In the genomic region with DNA sequence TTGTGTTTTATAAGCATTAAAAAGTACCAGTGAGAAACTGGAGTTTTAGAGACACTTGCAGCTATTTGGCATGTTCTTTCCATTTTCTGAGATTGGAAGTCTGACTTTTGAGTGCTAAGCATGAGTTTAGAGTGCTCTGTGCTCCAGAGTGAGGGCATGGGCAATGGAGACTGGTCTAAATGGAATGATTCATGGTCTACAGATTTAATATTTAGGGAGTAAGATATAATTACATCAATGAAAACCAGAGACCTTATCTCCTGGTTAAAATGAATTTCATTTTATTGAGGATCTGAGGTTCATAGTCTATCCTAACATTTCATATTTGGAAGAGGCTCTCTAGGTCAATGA, we compare ENCODE assay signal across 33 cellular contexts.
A peak's percentile ranks its signal among the peaks of the same experiment; 100 is the strongest.
DNase-seq lines count a peak whose midpoint lies in the region; ATAC-seq and TF ChIP-seq lines count a peak whose summit lies in the region.
"Had no signal": no experiment of that assay in that cellular context is flagged by ENCODE, and none has a peak within 500 bp of the region (broad histone marks: within the 10 kb centered on the region; RNA-seq: fewer than 3 reads in every experiment).

No MANE protein-coding gene starts in this region.

- H4K20me1 ChIP-seq in GM23248 (ENCODE audit: insufficient read depth), result no peaks in the 10 kb centered on the region

- H3K9ac ChIP-seq in GM23248, result peak overlapping the region; percentile 30
- H3K9ac ChIP-seq: parathyroid adenoma had no signal

- no peak for TF ChIP-seq CTCF in foreskin keratinocyte (conservative IDR thresholded peaks at IDR 0.05)

- DNase-seq in GM23248 (no peak), foreskin keratinocyte (no peak), sciatic nerve (ENCODE audit: low spot score) (no peak), SHP77 treated with DMSO at 0.1 percent for 48 hours (lab: John Stamatoyannopoulos, UW) (no peak), NAMALWA (ENCODE audit: low spot score) (no peak)
- no peak for DNase-seq in effector memory CD4-positive, alpha-beta T cell
- DNase-seq: activated B cell treated with CpG ODN at 0.5 μM for 24 hours; activated CD4-positive, alpha-beta T cell treated with anti-CD3 and anti-CD28 coated beads, Interleukin-2, amount 10 ng/mL, durations not matched to agents 7 days and 5 days; activated gamma-delta T cell; activated naive CD8-positive, alpha-beta T cell treated with anti-CD3 and anti-CD28 coated beads for 36 hours; activated T-cell treated with anti-CD3 and anti-CD28 coated beads, Interleukin-2, amount 50 U/mL, for 1 hour; AML-193; CD4-positive, alpha-beta memory T cell; dermis blood vessel endothelial cell; H7; heart right ventricle; kidney; lower lobe of right lung; mucosa of descending colon; NCI-H1694; NCI-H446 treated with DMSO at 0.1 percent for 48 hours; NCI-H82; nephron progenitor cell; SJCRH30; spleen; stimulated activated CD4-positive, alpha-beta T cell treated with anti-CD3 and anti-CD28 coated beads, Interleukin-2, amount 100 ng/mL, for 24 hours; T-helper 1 cell had no signal

- no peaks in the 10 kb centered on the region for H3K79me2 ChIP-seq in GM23248 (ENCODE audit: insufficient read depth)
- H3K79me2 ChIP-seq: parathyroid adenoma had no signal

- H3K27ac ChIP-seq in GM23248, result peak overlapping the region; percentile 78
- peak overlapping the region; percentile 74 for H3K27ac ChIP-seq in foreskin keratinocyte
- no peak overlapping the region for H3K27ac ChIP-seq in effector memory CD4-positive, alpha-beta T cell (ENCODE audit: insufficient read depth, low read length, poor library complexity, severe bottlenecking)
- H3K27ac ChIP-seq: A549, esophagus muscularis mucosa, parathyroid adenoma, SJCRH30, vagina had no signal

- H3F3A ChIP-seq in GM23248 (ENCODE audit: insufficient read depth), result peaks cover 28% of the 10 kb centered on the region

- intact Hi-C loops in sciatic nerve (cut with DNase I), result no loop called here

- in situ Hi-C loops in GM23248 (cut with MboI), result no loop called here

- no peak overlapping the region for H3K4me3 ChIP-seq in GM23248
- H3K4me3 ChIP-seq in effector memory CD4-positive, alpha-beta T cell (ENCODE audit: insufficient read depth, low read depth, low read length, poor library complexity, severe bottlenecking), result no peak overlapping the region
- H3K4me3 ChIP-seq: A549, esophagus muscularis mucosa, heart right ventricle, lower lobe of right lung, mucosa of descending colon, SJCRH30, spleen, vagina had no signal

- H3K9me3 ChIP-seq in GM23248 (ENCODE audit: low read depth), result no peaks in the 10 kb centered on the region
- H3K9me3 ChIP-seq in effector memory CD4-positive, alpha-beta T cell (ENCODE audit: control insufficient read depth, low read length), result no peaks in the 10 kb centered on the region
- H3K9me3 ChIP-seq: A549, esophagus muscularis mucosa, heart right ventricle, lower lobe of right lung, mucosa of descending colon, SJCRH30, spleen, vagina had no signal

- H3K4me1 ChIP-seq in GM23248 (ENCODE audit: insufficient read depth), result peaks cover 34% of the 10 kb centered on the region
- H3K4me1 ChIP-seq in foreskin keratinocyte, result peaks cover 12% of the 10 kb centered on the region
- no peaks in the 10 kb centered on the region for H3K4me1 ChIP-seq in effector memory CD4-positive, alpha-beta T cell (ENCODE audit: control insufficient read depth, insufficient read depth, low read length, poor library complexity, severe bottlenecking)
- H3K4me1 ChIP-seq: parathyroid adenoma, SJCRH30 had no signal

- ATAC-seq in SK-N-SH treated with all-trans-retinoic acid at 6 μM for 48 hours (peak; percentile 52), foreskin keratinocyte (no peak), sciatic nerve (peak; percentile 27), HG02870 (IDR thresholded peaks at IDR 0.05; ENCODE audit: unreplicated experiment) (no peak)
- ATAC-seq: A549 had no signal

- H3K9me2 ChIP-seq in GM23248 (ENCODE audit: insufficient read depth), result no peaks in the 10 kb centered on the region

- H3K36me3 ChIP-seq in GM23248 (ENCODE audit: low read depth), result no peaks in the 10 kb centered on the region
- no peaks in the 10 kb centered on the region for H3K36me3 ChIP-seq in effector memory CD4-positive, alpha-beta T cell (ENCODE audit: control insufficient read depth, insufficient read depth, low read length)
- H3K36me3 ChIP-seq: esophagus muscularis mucosa, heart right ventricle, lower lobe of right lung, SJCRH30, spleen, vagina had no signal

- peak overlapping the region; percentile 61 for H3K4me2 ChIP-seq in GM23248 (ENCODE audit: unreplicated experiment)
- H3K4me2 ChIP-seq: A549 had no signal

- H2AFZ ChIP-seq in GM23248, result no peak overlapping the region
- H2AFZ ChIP-seq: parathyroid adenoma had no signal

- H3K27me3 ChIP-seq in GM23248 (replicated peaks; ENCODE audit: insufficient read depth) (no peaks in the 10 kb centered on the region), foreskin keratinocyte (no peaks in the 10 kb centered on the region)
- no peaks in the 10 kb centered on the region for H3K27me3 ChIP-seq in effector memory CD4-positive, alpha-beta T cell (replicated peaks; ENCODE audit: control insufficient read depth, insufficient read depth, low read length, poor library complexity, severe bottlenecking)
- H3K27me3 ChIP-seq: esophagus muscularis mucosa, heart right ventricle, SJCRH30, spleen, vagina had no signal

TF ChIP-seq in SK-N-SH treated with all-trans-retinoic acid at 6 μM for 48 hours, 23 proteins besides CTCF, POLR2A, EP300 and RAD21:
- TF ChIP-seq ZFP3 (CRISPR knock-in tag; IDR thresholded peaks at IDR 0.05), result no peak
- TF ChIP-seq BACH2 (CRISPR knock-in tag; IDR thresholded peaks at IDR 0.05; ENCODE audit: borderline replicate concordance), result no peak
- no peak for TF ChIP-seq POU6F1 (CRISPR knock-in tag; IDR thresholded peaks at IDR 0.05; ENCODE audit: borderline replicate concordance, low read depth)
- no peak for TF ChIP-seq PPARA (CRISPR knock-in tag; IDR thresholded peaks at IDR 0.05; ENCODE audit: borderline replicate concordance)
- TF ChIP-seq ARNTL (CRISPR knock-in tag; IDR thresholded peaks at IDR 0.05; ENCODE audit: borderline replicate concordance, low read depth), result no peak
- no peak for TF ChIP-seq ZNF70 (CRISPR knock-in tag; IDR thresholded peaks at IDR 0.05)
- TF ChIP-seq ZFP30 (CRISPR knock-in tag; IDR thresholded peaks at IDR 0.05), result no peak
- TF ChIP-seq ZC3H10 (CRISPR knock-in tag; IDR thresholded peaks at IDR 0.05), result no peak
- no peak for TF ChIP-seq ISL1 (CRISPR knock-in tag; IDR thresholded peaks at IDR 0.05)
- no peak for TF ChIP-seq SNAI2 (CRISPR knock-in tag; IDR thresholded peaks at IDR 0.05)
- no peak for TF ChIP-seq TOX (CRISPR knock-in tag; IDR thresholded peaks at IDR 0.05; ENCODE audit: borderline replicate concordance)

Comparison
In these comparisons a context has a peak if more than half of its experiments do, and no peak if none do; other contexts are left out.
1. ATAC-seq: peak in SK-N-SH treated with all-trans-retinoic acid at 6 μM for 48 hours (single experiment) and sciatic nerve (single experiment); none in foreskin keratinocyte (single experiment) and HG02870 (single experiment).